In genomic region chr20:36435799-36436541, GRCh38 we compare ENCODE assay signal across 8 cellular contexts.
DNase-seq lines count a peak whose midpoint lies in the region; ATAC-seq and TF ChIP-seq lines count a peak whose summit lies in the region.

No MANE protein-coding gene starts in this region.

- H3K9me3 Mint-ChIP-seq in activated CD4-positive, alpha-beta memory T cell treated with anti-CD3 and anti-CD28 coated beads, Interleukin-2, amount 10 ng/mL, durations not matched to agents 7 days and 5 days, result no peaks in the 10 kb centered on the region

- H3K9me3 ChIP-seq in DND-41 (ENCODE audit: insufficient read depth, low read length, severe bottlenecking) (no peaks in the 10 kb centered on the region), lower lobe of right lung (no peaks in the 10 kb centered on the region)

- H3K27me3 ChIP-seq in DND-41 (ENCODE audit: insufficient read depth, low read length, poor library complexity) (no peaks in the 10 kb centered on the region), lower lobe of right lung (ENCODE audit: low read depth) (peaks cover 6% of the 10 kb centered on the region)

- no peaks in the 10 kb centered on the region for H3K36me3 ChIP-seq in DND-41 (ENCODE audit: insufficient read depth, low read length)
- H3K36me3 ChIP-seq in lower lobe of right lung, result no peaks in the 10 kb centered on the region

- no peak overlapping the region for H3K4me2 ChIP-seq in DND-41 (ENCODE audit: insufficient read depth, low read length)

- H3K4me3 Mint-ChIP-seq in activated CD4-positive, alpha-beta memory T cell treated with anti-CD3 and anti-CD28 coated beads, Interleukin-2, amount 10 ng/mL, durations not matched to agents 7 days and 5 days, result peak overlapping the region; percentile 56

- CTCF ChIA-PET in activated CD4-positive, alpha-beta memory T cell treated with anti-CD3 and anti-CD28 coated beads, Interleukin-2, amount 10 ng/mL, durations not matched to agents 7 days and 5 days (lab: Charles Lee), result interaction anchor here (0.9 to 1.4 kb wide), 2 partner anchors 8 to 56 kb away, joined by 3 read pairs; no protein-coding TSS in a partner anchor

- H3K9ac ChIP-seq in DND-41 (ENCODE audit: low read depth, low read length), result no peak overlapping the region

- peak; percentile 50; the same call in 2 of the 3 replicates for ATAC-seq in DND-41 (ENCODE audit: insufficient read depth, low read depth)
- ATAC-seq in lower lobe of right lung, result peak; percentile 89

- peaks cover 2% of the 10 kb centered on the region for H3K4me1 Mint-ChIP-seq in activated CD4-positive, alpha-beta memory T cell treated with anti-CD3 and anti-CD28 coated beads, Interleukin-2, amount 10 ng/mL, durations not matched to agents 7 days and 5 days

- intact Hi-C loops in lower lobe of right lung (cut with DNase I), result loop anchor here (10.0 kb wide), 1 partner anchor 231 kb away; no protein-coding TSS in a partner anchor

- TF ChIP-seq CTCF in DND-41 (IDR thresholded peaks at IDR 0.05; ENCODE audit: borderline replicate concordance, extremely low read depth, low read length, poor library complexity, severe bottlenecking), result no peak
- TF ChIP-seq CTCF in lower lobe of right lung (IDR thresholded peaks at IDR 0.05), result no peak

- H3K4me1 ChIP-seq in DND-41 (ENCODE audit: insufficient read depth, low read length) (no peaks in the 10 kb centered on the region), lower lobe of right lung (peaks cover 8% of the 10 kb centered on the region)

- POLR2A ChIA-PET in activated CD4-positive, alpha-beta memory T cell treated with anti-CD3 and anti-CD28 coated beads, Interleukin-2, amount 10 ng/mL, durations not matched to agents 7 days and 5 days (lab: Charles Lee), result no interaction called here

- H3K27ac ChIP-seq in DND-41 (ENCODE audit: low read length), result no peak overlapping the region
- H3K27ac ChIP-seq in lower lobe of right lung, result no peak overlapping the region

- H3K4me3 ChIP-seq in DND-41 (ENCODE audit: low read depth in 1 of 2, low read length in 2 of 2) (no peak overlapping the region), lower lobe of right lung (peak overlapping the region; percentile 55)

- no peaks in the 10 kb centered on the region for H3K36me3 Mint-ChIP-seq in activated CD4-positive, alpha-beta memory T cell treated with anti-CD3 and anti-CD28 coated beads, Interleukin-2, amount 10 ng/mL, durations not matched to agents 7 days and 5 days (ENCODE audit: low read depth)

- H4K20me1 ChIP-seq in DND-41 (ENCODE audit: insufficient read depth, low read length), result 0 out of 2 replicates have a peak, but pooled peaks cover 3% of the 10 kb centered on the region

- H3K79me2 ChIP-seq in DND-41 (ENCODE audit: insufficient read depth, low read length), result no peaks in the 10 kb centered on the region

- DNase-seq in DND-41, result peak; percentile 52
- DNase-seq in NCI-H1930 (lab: John Stamatoyannopoulos, UW), result peak; percentile 94 to 95
- DNase-seq in activated CD4-positive, alpha-beta memory T cell treated with anti-CD3 and anti-CD28 coated beads, Interleukin-2, amount 10 ng/mL, durations not matched to agents 7 days and 5 days, result peak; percentile 90
- peak; percentile 83 for DNase-seq in ecto neural progenitor cell (ENCODE audit: low spot score)
- peak; percentile 90 for DNase-seq in lower lobe of right lung
- peak; percentile 65 for DNase-seq in stimulated activated CD8-positive, alpha-beta memory T cell treated with anti-CD3 and anti-CD28 coated beads, Interleukin-12 subunit alpha, Interleukin-12 subunit beta, amount 100 ng/mL, for 24 hours (ENCODE audit: extremely low read depth)
- no peak for DNase-seq in NCI-H1694 treated with DMSO at 0.1 percent for 48 hours (lab: John Stamatoyannopoulos, UW)
- no peak for DNase-seq in NCI-H1092 treated with DMSO at 0.1 percent for 48 hours (lab: John Stamatoyannopoulos, UW)

- H3K27me3 Mint-ChIP-seq in activated CD4-positive, alpha-beta memory T cell treated with anti-CD3 and anti-CD28 coated beads, Interleukin-2, amount 10 ng/mL, durations not matched to agents 7 days and 5 days, result peaks cover 3% of the 10 kb centered on the region

- no peak overlapping the region for H2AFZ ChIP-seq in DND-41 (ENCODE audit: low read depth, low read length)

- H3K27ac Mint-ChIP-seq in activated CD4-positive, alpha-beta memory T cell treated with anti-CD3 and anti-CD28 coated beads, Interleukin-2, amount 10 ng/mL, durations not matched to agents 7 days and 5 days, result no peak overlapping the region

Comparison
In these comparisons a context has a peak if more than half of its experiments do, and no peak if none do; other contexts are left out.
1. DNase-seq: peak in DND-41 (single experiment), NCI-H1930 (2 of 2), activated CD4-positive, alpha-beta memory T cell treated with anti-CD3 and anti-CD28 coated beads, Interleukin-2, amount 10 ng/mL, durations not matched to agents 7 days and 5 days (single experiment), ecto neural progenitor cell (single experiment), lower lobe of right lung (single experiment) and stimulated activated CD8-positive, alpha-beta memory T cell treated with anti-CD3 and anti-CD28 coated beads, Interleukin-12 subunit alpha, Interleukin-12 subunit beta, amount 100 ng/mL, for 24 hours (single experiment); none in NCI-H1694 treated with DMSO at 0.1 percent for 48 hours (single experiment) and NCI-H1092 treated with DMSO at 0.1 percent for 48 hours (single experiment).